Comparison of ENCODE assay signal across 22 cellular contexts in the genomic region with DNA sequence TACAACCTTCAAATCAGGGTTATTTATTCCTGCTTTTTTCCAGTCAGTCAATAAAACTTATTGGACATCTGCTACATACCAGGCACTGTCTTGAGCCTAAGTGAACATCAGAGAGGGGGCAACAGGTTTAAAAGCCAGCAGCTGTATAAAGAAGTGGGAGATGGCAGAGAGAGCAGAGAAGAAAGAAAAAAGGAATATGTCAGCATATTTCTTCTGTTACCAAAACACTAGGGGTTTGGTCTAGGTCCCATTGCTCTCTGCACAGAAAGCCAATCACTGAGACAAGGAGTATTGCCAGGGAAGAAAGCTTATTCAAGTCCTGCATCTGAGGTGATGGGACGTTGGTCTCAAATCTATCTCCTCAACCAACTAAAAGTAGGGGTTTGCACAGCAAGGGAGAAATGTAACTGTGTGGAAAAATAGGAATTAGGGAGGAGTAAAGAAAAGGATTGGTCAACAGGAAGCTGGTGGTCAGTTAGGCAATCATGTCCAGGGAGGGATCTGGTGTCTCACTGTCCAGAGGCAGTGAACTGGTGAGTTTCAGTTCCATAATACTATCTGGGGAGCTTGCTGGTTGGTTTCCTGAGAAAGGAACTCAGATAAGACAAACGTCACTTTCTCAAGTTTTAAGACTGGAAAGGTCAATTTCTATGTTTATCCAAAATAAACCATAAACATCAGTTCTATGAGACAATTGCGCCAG.
A peak's percentile ranks its signal among the peaks of the same experiment; 100 is the strongest.
DNase-seq lines count a peak whose midpoint lies in the region; ATAC-seq, FAIRE-seq and TF ChIP-seq lines count a peak whose summit lies in the region.
"Had no signal": no experiment of that assay in that cellular context is flagged by ENCODE, and none has a peak within 500 bp of the region (broad histone marks: within the 10 kb centered on the region; RNA-seq: fewer than 3 reads in every experiment).

No MANE protein-coding gene starts in this region.

- no peak overlapping the region for H3K27ac ChIP-seq in GM12878 (ENCODE audit: control insufficient read depth, insufficient read depth)
- H3K27ac ChIP-seq in SJCRH30: no peak overlapping the region
- H3K27ac ChIP-seq: esophagus muscularis mucosa, parathyroid adenoma, sigmoid colon, testis had no signal

- TF ChIP-seq CTCF in NB4 (IDR thresholded peaks at IDR 0.05; ENCODE audit: low read depth, low read length) (no peak), GM12878 (IDR thresholded peaks at IDR 0.05 in 2 of 3, conservative IDR thresholded peaks at IDR 0.05 in 1 of 3; ENCODE audit: control insufficient read depth in 2 of 3, extremely low read depth in 1 of 3, insufficient read depth in 1 of 3, low read depth in 3 of 3, low read length in 3 of 3) (no peak)

- H3K4me2 ChIP-seq in GM12878 (ENCODE audit: control insufficient read depth, insufficient read depth): no peak overlapping the region

- peaks cover 36% of the 10 kb centered on the region for H3K9me3 Mint-ChIP-seq in activated naive CD8-positive, alpha-beta T cell treated with anti-CD3 and anti-CD28 coated beads for 36 hours
- peaks cover 44% of the 10 kb centered on the region for H3K9me3 Mint-ChIP-seq in activated naive CD8-positive, alpha-beta T cell treated with anti-CD3 and anti-CD28 coated beads, Interleukin-2, amount 50 U/mL, for 24 hours
- peaks cover 9 to 11% of the 10 kb centered on the region in 2 donors for H3K9me3 Mint-ChIP-seq in stimulated activated naive B cell treated with anti-CD40 and anti-IgM and Interleukin-4, amounts not matched to agents 10 μg/mL and 1 μg/mL and 100 μg/mL, for 72 hours

- in situ Hi-C loops in GM12878 (cut with MboI): no loop called here

- H3K4me3 ChIP-seq in NB4 (ENCODE audit: low read depth, low read length): no peak overlapping the region
- no peak overlapping the region for H3K4me3 ChIP-seq in GM12878
- no peak overlapping the region for H3K4me3 ChIP-seq in SJCRH30
- H3K4me3 ChIP-seq: esophagus muscularis mucosa, sigmoid colon, testis had no signal

- BruUV-seq in GM12878 (replicated peaks; lab: Mats Ljungman, UMichigan): no TSS peak

- intact Hi-C loops in GM12878 (cut with micrococcal nuclease; ENCODE audit: unreplicated experiment): no loop called here

- no peak overlapping the region for H3K9ac ChIP-seq in GM12878 (ENCODE audit: control insufficient read depth, insufficient read depth, low read length)
- H3K9ac ChIP-seq: parathyroid adenoma had no signal

- TF ChIP-seq RAD21 in GM12878 (IDR thresholded peaks at IDR 0.05; ENCODE audit: insufficient read depth, low read depth, low read length): no peak

- H3K4me3 Mint-ChIP-seq in activated naive CD8-positive, alpha-beta T cell treated with anti-CD3 and anti-CD28 coated beads for 36 hours: no peak overlapping the region
- no peak overlapping the region for H3K4me3 Mint-ChIP-seq in activated naive CD8-positive, alpha-beta T cell treated with anti-CD3 and anti-CD28 coated beads, Interleukin-2, amount 50 U/mL, for 24 hours
- H3K4me3 Mint-ChIP-seq in stimulated activated naive B cell treated with anti-CD40 and anti-IgM and Interleukin-4, amounts not matched to agents 10 μg/mL and 1 μg/mL and 100 μg/mL, for 72 hours: no peak overlapping the region
- H3K4me3 Mint-ChIP-seq: activated naive CD4-positive, alpha-beta T cell treated with anti-CD3 and anti-CD28 coated beads for 36 hours; effector memory CD8-positive, alpha-beta T cell; H9; nephron; T-helper 17 cell had no signal

- H3K4me1 Mint-ChIP-seq in activated naive CD8-positive, alpha-beta T cell treated with anti-CD3 and anti-CD28 coated beads for 36 hours: peaks cover 10% of the 10 kb centered on the region
- peaks cover 18% of the 10 kb centered on the region for H3K4me1 Mint-ChIP-seq in activated naive CD8-positive, alpha-beta T cell treated with anti-CD3 and anti-CD28 coated beads, Interleukin-2, amount 50 U/mL, for 24 hours
- peaks cover 0 to 1% of the 10 kb centered on the region in 2 donors for H3K4me1 Mint-ChIP-seq in stimulated activated naive B cell treated with anti-CD40 and anti-IgM and Interleukin-4, amounts not matched to agents 10 μg/mL and 1 μg/mL and 100 μg/mL, for 72 hours
- H3K4me1 Mint-ChIP-seq: T-helper 17 cell had no signal

- TF ChIP-seq EP300 in GM12878 (IDR thresholded peaks at IDR 0.05; ENCODE audit: borderline replicate concordance in 1 of 2, control insufficient read depth in 1 of 2, low read depth in 2 of 2, low read length in 2 of 2): no peak

- RAD21 ChIA-PET in GM12878 (lab: Charles Lee; ENCODE audit: unreplicated experiment): no interaction called here

- WGBS in GM12878 (ENCODE audit: insufficient coverage, insufficient replicate concordance, low lambda C conversion rate, missing lambda C conversion rate): 24% methylated on average over 3 of the region's 3 CpGs

- SMC1A ChIA-PET in GM12878 (lab: Charles Lee; ENCODE audit: uncharacterized antibody, unreplicated experiment): interaction anchor here (1.0 to 10.1 kb wide), 5 partner anchors 11 to 102 kb away, joined by 3 to 112 read pairs (median 5); no protein-coding TSS in a partner anchor

- FAIRE-seq in GM12878 (lab: Jason Lieb, UNC): no peak
- FAIRE-seq: GM12892 had no signal

- H3K36me3 Mint-ChIP-seq in activated naive CD8-positive, alpha-beta T cell treated with anti-CD3 and anti-CD28 coated beads for 36 hours: peaks cover 15% of the 10 kb centered on the region
- H3K36me3 Mint-ChIP-seq in activated naive CD8-positive, alpha-beta T cell treated with anti-CD3 and anti-CD28 coated beads, Interleukin-2, amount 50 U/mL, for 24 hours (ENCODE audit: low read depth): peaks cover 16% of the 10 kb centered on the region
- peaks cover 6% of the 10 kb centered on the region in 2 donors for H3K36me3 Mint-ChIP-seq in stimulated activated naive B cell treated with anti-CD40 and anti-IgM and Interleukin-4, amounts not matched to agents 10 μg/mL and 1 μg/mL and 100 μg/mL, for 72 hours

- no peaks in the 10 kb centered on the region for H4K20me1 ChIP-seq in GM12878 (ENCODE audit: control insufficient read depth, insufficient read depth)

- H2AFZ ChIP-seq in GM12878 (ENCODE audit: control insufficient read depth, low read depth, low read length): no peak overlapping the region
- H2AFZ ChIP-seq: parathyroid adenoma had no signal

- peaks cover 2% of the 10 kb centered on the region for H3K27me3 Mint-ChIP-seq in activated naive CD8-positive, alpha-beta T cell treated with anti-CD3 and anti-CD28 coated beads for 36 hours
- peaks cover 14% of the 10 kb centered on the region for H3K27me3 Mint-ChIP-seq in activated naive CD8-positive, alpha-beta T cell treated with anti-CD3 and anti-CD28 coated beads, Interleukin-2, amount 50 U/mL, for 24 hours
- peaks cover 18 to 31% of the 10 kb centered on the region in 2 donors for H3K27me3 Mint-ChIP-seq in stimulated activated naive B cell treated with anti-CD40 and anti-IgM and Interleukin-4, amounts not matched to agents 10 μg/mL and 1 μg/mL and 100 μg/mL, for 72 hours
- H3K27me3 Mint-ChIP-seq: effector memory CD8-positive, alpha-beta T cell had no signal

- ATAC-seq in activated naive CD8-positive, alpha-beta T cell treated with anti-CD3 and anti-CD28 coated beads, Interleukin-2, amount 50 U/mL, for 24 hours: no peak
- no peak; the same call in 2 of the 3 replicates for ATAC-seq in GM12878
- ATAC-seq in stimulated activated naive B cell treated with anti-CD40 and anti-IgM and Interleukin-4, amounts not matched to agents 10 μg/mL and 1 μg/mL and 100 μg/mL, for 72 hours (replicated peaks): peak; percentile 51 to 76
- no peak for ATAC-seq in HG02759 (IDR thresholded peaks at IDR 0.05; ENCODE audit: unreplicated experiment)
- ATAC-seq: effector memory CD8-positive, alpha-beta T cell; left cardiac atrium; PC-3; T-helper 17 cell had no signal

- H3K36me3 ChIP-seq in GM12878 (ENCODE audit: control insufficient read depth in 2 of 2, insufficient read depth in 2 of 2, low read length in 1 of 2) (no peaks in the 10 kb centered on the region), SJCRH30 (no peaks in the 10 kb centered on the region)
- H3K36me3 ChIP-seq: esophagus muscularis mucosa, sigmoid colon had no signal

- no peak for DNase-seq in activated naive CD8-positive, alpha-beta T cell treated with anti-CD3 and anti-CD28 coated beads for 36 hours
- DNase-seq in activated naive CD8-positive, alpha-beta T cell treated with anti-CD3 and anti-CD28 coated beads, Interleukin-2, amount 50 U/mL, for 24 hours: no peak
- DNase-seq in NB4 (ENCODE audit: low read depth) (peak; percentile 32), GM12878 (ENCODE audit: low read depth, low spot score) (no peak), SJCRH30 (no peak), DMS114 treated with DMSO at 0.1 percent for 48 hours (lab: John Stamatoyannopoulos, UW; ENCODE audit: unreplicated experiment) (no peak)
- DNase-seq in stimulated activated naive B cell treated with anti-CD40 and anti-IgM and Interleukin-4, amounts not matched to agents 10 μg/mL and 1 μg/mL and 100 μg/mL, for 72 hours: no peak
- DNase-seq: activated naive CD4-positive, alpha-beta T cell treated with anti-CD3 and anti-CD28 coated beads for 36 hours; C1 segment of cervical spinal cord; effector memory CD8-positive, alpha-beta T cell; H9; left cardiac atrium; NCI-H774; PC-3; sigmoid colon; T-helper 17 cell; testis had no signal

- H3K9me3 ChIP-seq in GM12878 (replicated peaks; ENCODE audit: control insufficient read depth, insufficient read depth, low read length) (peaks cover 17% of the 10 kb centered on the region), SJCRH30 (replicated peaks) (peaks cover 6% of the 10 kb centered on the region)
- H3K9me3 ChIP-seq: testis had no signal

- POLR2A ChIA-PET in GM12878 (lab: Charles Lee): interaction anchor here (1.1 kb wide), 1 partner anchor 10 kb away, joined by 5 read pairs; no protein-coding TSS in a partner anchor

- no peaks in the 10 kb centered on the region for H3K79me2 ChIP-seq in GM12878 (ENCODE audit: control insufficient read depth, insufficient read depth, low read length)
- H3K79me2 ChIP-seq: parathyroid adenoma had no signal

- H3K27me3 ChIP-seq in GM12878 (replicated peaks in 1 of 2; ENCODE audit: control insufficient read depth in 2 of 2, insufficient read depth in 2 of 2, low read length in 1 of 2): no peaks in the 10 kb centered on the region
- H3K27me3 ChIP-seq in SJCRH30: no peaks in the 10 kb centered on the region
- H3K27me3 ChIP-seq: esophagus muscularis mucosa, sigmoid colon, testis had no signal

- peak overlapping the region; percentile 19 for H3K27ac Mint-ChIP-seq in activated naive CD8-positive, alpha-beta T cell treated with anti-CD3 and anti-CD28 coated beads for 36 hours
- H3K27ac Mint-ChIP-seq in activated naive CD8-positive, alpha-beta T cell treated with anti-CD3 and anti-CD28 coated beads, Interleukin-2, amount 50 U/mL, for 24 hours: no peak overlapping the region
- H3K27ac Mint-ChIP-seq in stimulated activated naive B cell treated with anti-CD40 and anti-IgM and Interleukin-4, amounts not matched to agents 10 μg/mL and 1 μg/mL and 100 μg/mL, for 72 hours: no peak overlapping the region
- H3K27ac Mint-ChIP-seq: activated naive CD4-positive, alpha-beta T cell treated with anti-CD3 and anti-CD28 coated beads for 36 hours; effector memory CD8-positive, alpha-beta T cell; H9; nephron; T-helper 17 cell had no signal

- H3K4me1 ChIP-seq in GM12878 (ENCODE audit: control insufficient read depth, insufficient read depth, low read length) (no peaks in the 10 kb centered on the region), SJCRH30 (no peaks in the 10 kb centered on the region)
- H3K4me1 ChIP-seq: esophagus muscularis mucosa, parathyroid adenoma, sigmoid colon, testis had no signal

- CTCF ChIA-PET in GM12878 (lab: Yijun Ruan, JAX): interaction anchor here (0.5 to 1.3 kb wide), 2 partner anchors 27 to 606 kb away, joined by 3 read pairs; no protein-coding TSS in a partner anchor

- no peak for TF ChIP-seq POLR2A in NB4 (IDR thresholded peaks at IDR 0.05; ENCODE audit: extremely low read depth, insufficient read length)
- no peak for TF ChIP-seq POLR2A in GM12878 (IDR thresholded peaks at IDR 0.05; ENCODE audit: low read depth, low read length)

Comparison
In these comparisons a context has a peak if more than half of its experiments do, and no peak if none do; other contexts are left out.
1. ATAC-seq: peak in stimulated activated naive B cell treated with anti-CD40 and anti-IgM and Interleukin-4, amounts not matched to agents 10 μg/mL and 1 μg/mL and 100 μg/mL, for 72 hours (2 of 2); none in activated naive CD8-positive, alpha-beta T cell treated with anti-CD3 and anti-CD28 coated beads, Interleukin-2, amount 50 U/mL, for 24 hours (single experiment), GM12878 (single experiment) and HG02759 (single experiment).